ENCODE assay signal across 25 cellular contexts in genomic region chr5:72400950-72401349, GRCh38.
DNase-seq lines count a peak whose midpoint lies in the region; ATAC-seq, FAIRE-seq and TF ChIP-seq lines count a peak whose summit lies in the region.
"Had no signal": no experiment of that assay in that cellular context is flagged by ENCODE, and none has a peak within 500 bp of the region (broad histone marks: within the 10 kb centered on the region; RNA-seq: fewer than 3 reads in every experiment).

No MANE protein-coding gene starts in this region.

- no peaks in the 10 kb centered on the region for H3K79me2 ChIP-seq in GM12878 (ENCODE audit: control insufficient read depth, insufficient read depth, low read length)

- H3K9me3 ChIP-seq in A549 (peaks cover 46% of the 10 kb centered on the region), HEK293 (ENCODE audit: control insufficient read depth, insufficient read depth, low read depth, low read length) (no peaks in the 10 kb centered on the region), GM12878 (replicated peaks; ENCODE audit: control insufficient read depth, insufficient read depth, low read length) (peaks cover 24% of the 10 kb centered on the region), thoracic aorta (peaks cover 10% of the 10 kb centered on the region), HAP-1 (peaks cover 7% of the 10 kb centered on the region), heart right ventricle (peaks cover 0 to 30% (median 12%) of the 10 kb centered on the region in 11 donors)

- FAIRE-seq in A549 (lab: Jason Lieb, UNC) (no peak), GM12878 (lab: Jason Lieb, UNC) (no peak)
- FAIRE-seq: GM12891 had no signal

- 58% methylated on average over 1 of the region's 1 CpG for WGBS in A549 (ENCODE audit: missing lambda C conversion rate)
- 90% methylated on average over 1 of the region's 1 CpG for WGBS in GM12878 (ENCODE audit: insufficient coverage, insufficient replicate concordance, low lambda C conversion rate, missing lambda C conversion rate)
- 55 to 97% methylated on average over 1 of the region's 1 CpG for WGBS in heart right ventricle, 2 donors

- POLR2A ChIA-PET in A549 (lab: Yijun Ruan, JAX) (no interaction called here), HEK293 (lab: Yijun Ruan, JAX) (no interaction called here), GM12878 (lab: Charles Lee) (no interaction called here)

- H3K4me2 ChIP-seq in A549 (no peak overlapping the region), GM12878 (ENCODE audit: control insufficient read depth, insufficient read depth) (no peak overlapping the region)
- H3K4me2 ChIP-seq: BLaER1 had no signal

- no peak for TF ChIP-seq POLR2A in A549 (IDR thresholded peaks at IDR 0.05; ENCODE audit: low read length)
- no peak for TF ChIP-seq POLR2A in GM12878 (IDR thresholded peaks at IDR 0.05; ENCODE audit: low read depth, low read length)

- TF ChIP-seq CTCF in A549 (IDR thresholded peaks at IDR 0.05) (no peak), HEK293 (tag by site-specific recombination; IDR thresholded peaks at IDR 0.05) (no peak), GM12878 (IDR thresholded peaks at IDR 0.05 in 2 of 3, conservative IDR thresholded peaks at IDR 0.05 in 1 of 3; ENCODE audit: control insufficient read depth in 2 of 3, extremely low read depth in 1 of 3, insufficient read depth in 1 of 3, low read depth in 3 of 3, low read length in 3 of 3) (no peak), thoracic aorta (IDR thresholded peaks at IDR 0.05) (no peak), heart right ventricle (IDR thresholded peaks at IDR 0.05) (no peak)

- in situ Hi-C loops in GM12878 (cut with MboI) (no loop called here), HAP-1 (cut with MboI; ENCODE audit: low sequenced_read_pairs) (no loop called here)

- H3K27me3 ChIP-seq in GM12878 (replicated peaks in 1 of 2; ENCODE audit: control insufficient read depth in 2 of 2, insufficient read depth in 2 of 2, low read length in 1 of 2) (no peaks in the 10 kb centered on the region), thoracic aorta (replicated peaks; ENCODE audit: insufficient read depth) (no peaks in the 10 kb centered on the region), HAP-1 (ENCODE audit: low read depth) (no peaks in the 10 kb centered on the region), heart right ventricle (no peaks in the 10 kb centered on the region)
- H3K27me3 ChIP-seq: BE2C, BLaER1 had no signal

- H4K20me1 ChIP-seq in GM12878 (ENCODE audit: control insufficient read depth, insufficient read depth), result no peaks in the 10 kb centered on the region
- H4K20me1 ChIP-seq: BLaER1 had no signal

- no peak overlapping the region for H3K4me3 ChIP-seq in A549
- H3K4me3 ChIP-seq in HEK293 (ENCODE audit: low read depth, low read length), result no peak overlapping the region
- H3K4me3 ChIP-seq in GM12878, result no peak overlapping the region
- H3K4me3 ChIP-seq in thoracic aorta, result no peak overlapping the region
- H3K4me3 ChIP-seq in HAP-1, result no peak overlapping the region
- no peak overlapping the region for H3K4me3 ChIP-seq in heart right ventricle
- H3K4me3 ChIP-seq: BLaER1 had no signal

- SMC1A ChIA-PET in GM12878 (lab: Charles Lee; ENCODE audit: uncharacterized antibody, unreplicated experiment), result interaction anchor here (0.9 to 7.0 kb wide), 7 partner anchors 13 to 123 kb away, joined by 3 to 74 read pairs (median 3); no protein-coding TSS in a partner anchor

- intact Hi-C loops in GM12878 (cut with micrococcal nuclease; ENCODE audit: unreplicated experiment) (no loop called here), heart right ventricle (cut with DNase I) (no loop called here)

- TF ChIP-seq RAD21 in A549 (conservative IDR thresholded peaks at IDR 0.05 in 1 of 2, IDR thresholded peaks at IDR 0.05 in 1 of 2) (no peak), GM12878 (IDR thresholded peaks at IDR 0.05; ENCODE audit: insufficient read depth, low read depth, low read length) (no peak)

- CTCF ChIA-PET in A549 (lab: Yijun Ruan, JAX), result interaction anchor here (1.4 to 1.9 kb wide), 2 partner anchors 9 to 48 kb away, joined by 3 to 4 read pairs; no protein-coding TSS in a partner anchor
- CTCF ChIA-PET in HEK293 (lab: Yijun Ruan, JAX), result interaction anchor here (0.6 to 3.4 kb wide), 2 partner anchors 123 to 855 kb away, joined by 3 to 14 read pairs; no protein-coding TSS in a partner anchor
- CTCF ChIA-PET in GM12878 (lab: Yijun Ruan, JAX), result interaction anchor here (1.8 to 22.6 kb wide), 2 partner anchors 101 to 126 kb away, joined by 4 to 323 read pairs; no protein-coding TSS in a partner anchor

- DNase-seq in A549 (ENCODE audit: low read depth in 1 of 2, low spot score in 1 of 2) (no peak), GM12878 (ENCODE audit: low read depth, low spot score) (no peak), thoracic aorta (ENCODE audit: low spot score) (no peak), HAP-1 (ENCODE audit: low spot score in 2 of 2) (no peak), heart right ventricle (no peak), NCI-H146 treated with DMSO at 0.1 percent for 48 hours (lab: John Stamatoyannopoulos, UW; ENCODE audit: unreplicated experiment) (no peak)
- DNase-seq: ACHN; BE2C; C1 segment of cervical spinal cord; CD4-positive, alpha-beta memory T cell; CD4-positive, CD25-positive, alpha-beta regulatory T cell; CD8-positive, alpha-beta memory T cell; COR-L47; DMS 273 treated with DMSO at 0.1 percent for 48 hours; DMS153; DMS53; DMS79; DND-41; EL; GDM1 had no signal

- RAD21 ChIA-PET in GM12878 (lab: Charles Lee; ENCODE audit: unreplicated experiment), result interaction anchor here (1.7 to 5.0 kb wide), 2 partner anchors 72 to 122 kb away, joined by 4 to 33 read pairs; no protein-coding TSS in a partner anchor

- no TSS peak for BruUV-seq in GM12878 (replicated peaks; lab: Mats Ljungman, UMichigan)

- TF ChIP-seq EP300 in A549 (IDR thresholded peaks at IDR 0.05) (no peak), GM12878 (IDR thresholded peaks at IDR 0.05; ENCODE audit: borderline replicate concordance in 1 of 2, control insufficient read depth in 1 of 2, low read depth in 2 of 2, low read length in 2 of 2) (no peak)

- H3K27ac ChIP-seq in A549, result peak overlapping the region; percentile 59 to 77; a peak in 4 of 6 replicates
- H3K27ac ChIP-seq in HEK293 (ENCODE audit: extremely low read depth, low read depth, low read length), result no peak overlapping the region
- no peak overlapping the region for H3K27ac ChIP-seq in GM12878 (ENCODE audit: control insufficient read depth, insufficient read depth)
- H3K27ac ChIP-seq in thoracic aorta, result peak overlapping the region; percentile 69 to 91
- no peak overlapping the region for H3K27ac ChIP-seq in heart right ventricle
- H3K27ac ChIP-seq: 22Rv1, BLaER1 had no signal

- H2AFZ ChIP-seq in GM12878 (ENCODE audit: control insufficient read depth, low read depth, low read length), result no peak overlapping the region

- H3K4me1 ChIP-seq in A549 (peaks cover 15% of the 10 kb centered on the region; the same call in 2 of the 3 replicates), HEK293 (ENCODE audit: control insufficient read depth, insufficient read depth, low read length) (no peaks in the 10 kb centered on the region), GM12878 (ENCODE audit: control insufficient read depth, insufficient read depth, low read length) (no peaks in the 10 kb centered on the region), thoracic aorta (ENCODE audit: control insufficient read depth in 1 of 2, low read depth in 2 of 2) (peaks cover 24 to 40% of the 10 kb centered on the region in 2 donors), HAP-1 (peaks cover 3% of the 10 kb centered on the region), heart right ventricle (peaks cover 0 to 39% (median 23%) of the 10 kb centered on the region in 9 donors)
- H3K4me1 ChIP-seq: BE2C, BLaER1 had no signal

- H3K36me3 ChIP-seq in HEK293 (ENCODE audit: control insufficient read depth in 2 of 2, insufficient read depth in 1 of 2, low read length in 2 of 2) (no peaks in the 10 kb centered on the region), GM12878 (ENCODE audit: control insufficient read depth in 2 of 2, insufficient read depth in 2 of 2, low read length in 1 of 2) (no peaks in the 10 kb centered on the region), thoracic aorta (no peaks in the 10 kb centered on the region), HAP-1 (replicated peaks) (no peaks in the 10 kb centered on the region), heart right ventricle (no peaks in the 10 kb centered on the region)
- H3K36me3 ChIP-seq: BE2C, BLaER1 had no signal

- no peak overlapping the region for H3K9ac ChIP-seq in GM12878 (ENCODE audit: control insufficient read depth, insufficient read depth, low read length)
- H3K9ac ChIP-seq: BLaER1 had no signal

- no peak for ATAC-seq in A549
- ATAC-seq in GM12878, result no peak
- ATAC-seq in thoracic aorta (ENCODE audit: insufficient number of reproducible peaks, low FRiP score, low read depth), result no peak
- ATAC-seq in heart right ventricle, result no peak
- ATAC-seq in HG03159 (IDR thresholded peaks at IDR 0.05; ENCODE audit: unreplicated experiment), result no peak

TF ChIP-seq in A549, 52 proteins besides CTCF, POLR2A, EP300 and RAD21:
- TF ChIP-seq KDM5A (IDR thresholded peaks at IDR 0.05), result peak; percentile 63; the same call in 1 of the 2 replicates
- TF ChIP-seq TP53 (CRISPR knock-in tag; IDR thresholded peaks at IDR 0.05), result no peak

TF ChIP-seq in HEK293, 187 proteins besides CTCF, POLR2A, EP300 and RAD21:
- TF ChIP-seq TCF7L2 (IDR thresholded peaks at IDR 0.05; ENCODE audit: borderline replicate concordance, low read depth, low read length), result no peak
- TF ChIP-seq SETDB1 (IDR thresholded peaks at IDR 0.05; ENCODE audit: insufficient read length, low read length), result peak; percentile 96
- TF ChIP-seq ZNF140 (tag by site-specific recombination; IDR thresholded peaks at IDR 0.05), result peak; percentile 13; the same call in 1 of the 2 replicates
- no peak for TF ChIP-seq ZNF544 (tag by site-specific recombination; IDR thresholded peaks at IDR 0.05)
- TF ChIP-seq ZNF23 (tag by site-specific recombination; IDR thresholded peaks at IDR 0.05; ENCODE audit: borderline replicate concordance), result no peak

TF ChIP-seq in GM12878, 131 proteins besides CTCF, POLR2A, EP300 and RAD21 (continues in another document):
- TF ChIP-seq CBX5 (IDR thresholded peaks at IDR 0.05; ENCODE audit: low read depth) (peak; percentile 84; the same call in 1 of the 2 replicates), CHD4 (IDR thresholded peaks at IDR 0.05) (no peak), YBX1 (IDR thresholded peaks at IDR 0.05) (no peak), NFXL1 (IDR thresholded peaks at IDR 0.05; ENCODE audit: borderline replicate concordance) (peak; percentile 72; the same call in 1 of the 2 replicates), PBX3 (IDR thresholded peaks at IDR 0.05; ENCODE audit: insufficient replicate concordance, low read depth, low read length) (no peak), HDAC2 (IDR thresholded peaks at IDR 0.05) (no peak)

Comparison
In these comparisons a context has a peak if more than half of its experiments do, and no peak if none do; other contexts are left out.
1. H3K27ac ChIP-seq: peak in A549 (2 of 2) and thoracic aorta (2 of 2); none in HEK293 (single experiment), GM12878 (single experiment) and heart right ventricle (0 of 10).